In the genomic region with DNA sequence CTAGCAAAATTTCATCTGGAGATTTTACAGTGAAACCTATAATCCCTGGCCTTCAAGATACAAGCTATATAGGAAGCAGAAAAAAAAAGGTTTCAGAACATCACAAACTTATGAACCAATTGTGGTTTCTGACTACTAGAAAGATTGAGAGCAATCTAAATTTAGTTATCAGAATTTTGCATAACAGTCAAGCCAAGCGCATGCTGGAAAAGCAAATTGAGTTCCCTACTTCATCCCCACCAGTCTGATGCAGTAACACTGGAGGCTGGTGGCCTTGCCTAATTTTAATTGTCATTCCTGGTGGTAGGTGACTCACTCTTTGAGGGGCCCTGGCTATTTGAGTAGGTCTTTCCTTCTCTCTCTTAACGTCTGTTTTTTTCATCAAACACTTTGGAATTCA, we compare ENCODE assay signal across 12 cellular contexts. TPM values are rescaled to one million over a fixed set of nuclear protein-coding genes. Genes with fewer than 3 reads are reported as not detected.
DNase-seq lines count a peak whose midpoint lies in the region; ATAC-seq lines count a peak whose summit lies in the region.
"Had no signal": no experiment of that assay in that cellular context is flagged by ENCODE, and none has a peak within 500 bp of the region (broad histone marks: within the 10 kb centered on the region; RNA-seq: fewer than 3 reads in every experiment).

No MANE protein-coding gene starts in this region.

- peak; percentile 37 for DNase-seq in Daoy (ENCODE audit: low read depth)
- peak; percentile 86 for DNase-seq in SIG-M5 treated with dmso at 0.1 percent for 504 hours (lab: John Stamatoyannopoulos, UW; ENCODE audit: unreplicated experiment)
- DNase-seq in DMS 273 (lab: John Stamatoyannopoulos, UW; ENCODE audit: unreplicated experiment), result no peak
- DNase-seq in HCEC 1CT, result no peak
- no peak for DNase-seq in COR-L47 (lab: John Stamatoyannopoulos, UW)
- DNase-seq: activated T-cell treated with anti-CD3 and anti-CD28 coated beads, Interleukin-2, amount 50 U/mL, for 72 hours; glutamatergic neuron; left lung; WERI-Rb-1 had no signal

- peak; percentile 66 for ATAC-seq in GM19351 (IDR thresholded peaks at IDR 0.05; ENCODE audit: unreplicated experiment)
- peak; percentile 75 for ATAC-seq in HG03139 (IDR thresholded peaks at IDR 0.05; ENCODE audit: unreplicated experiment)
- no peak for ATAC-seq in HG02623 (IDR thresholded peaks at IDR 0.05; ENCODE audit: unreplicated experiment)
- ATAC-seq: activated T-cell treated with anti-CD3 and anti-CD28 coated beads, Interleukin-2, amount 50 U/mL, for 72 hours had no signal

RNA-seq across cellular contexts. Expression of a gene that starts 46.3 kb away (rescaled TPM):
- total RNA-seq in Daoy (2014; rRNA removed; shearing (Covaris generic)), result 7.0 and 25.3 TPM in 2 replicates

Comparison
In these comparisons a context has a peak if more than half of its experiments do, and no peak if none do; other contexts are left out.
1. DNase-seq: peak in Daoy (single experiment) and SIG-M5 treated with dmso at 0.1 percent for 504 hours (single experiment); none in DMS 273 (single experiment), HCEC 1CT (single experiment) and COR-L47 (single experiment).